In the genomic region with DNA sequence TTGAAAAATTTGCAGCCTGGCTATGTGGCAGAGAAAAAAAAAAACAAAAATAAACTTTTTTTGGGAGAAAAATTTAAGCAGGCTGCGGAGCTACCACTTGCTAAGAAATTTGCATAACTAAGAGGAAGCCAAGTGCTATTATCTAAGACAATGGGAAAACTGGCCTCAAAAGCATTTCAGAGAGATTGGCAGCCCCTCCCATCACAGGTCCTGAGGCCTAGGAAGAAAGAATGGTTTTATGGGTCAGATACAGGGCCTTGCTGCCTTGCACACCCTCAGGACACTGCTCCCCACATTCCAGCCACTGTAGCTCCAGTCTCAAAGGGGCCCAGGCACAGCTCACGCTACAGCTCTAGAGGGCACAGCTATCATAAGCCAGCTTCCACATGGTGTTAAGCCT, we compare ENCODE assay signal across 21 cellular contexts.
"Had no signal": no experiment of that assay in that cellular context is flagged by ENCODE, and none has a peak within 500 bp of the region (broad histone marks: within the 10 kb centered on the region; RNA-seq: fewer than 3 reads in every experiment).

No MANE protein-coding gene starts in this region.

- DNase-seq: activated CD4-positive, alpha-beta T cell treated with anti-CD3 and anti-CD28 coated beads for 48 hours; activated CD4-positive, alpha-beta T cell treated with anti-CD3 and anti-CD28 coated beads, Interleukin-2, amount 50 U/mL, for 4 hours; activated CD4-positive, CD25-positive, alpha-beta regulatory T cell treated with anti-CD3 and anti-CD28 coated beads, Interleukin-2, amount 50 U/mL, for 72 hours; activated CD8-positive, alpha-beta memory T cell treated with anti-CD3 and anti-CD28 coated beads, Interleukin-2, amount 50 U/mL, for 48 hours; activated CD8-positive, alpha-beta T cell treated with anti-CD3 and anti-CD28 coated beads, Interleukin-2, amount 10 ng/mL, durations not matched to agents 7 days and 5 days; activated T-cell treated with anti-CD3 and anti-CD28 coated beads, Interleukin-2, amount 50 U/mL, for 1 hour; aorta; MG63; MV-4-11; NCI-H1092 treated with DMSO at 0.1 percent for 48 hours; NCI-H1436; NCI-H1694 treated with DMSO at 0.1 percent for 48 hours; NCI-H2029 treated with DMSO at 0.1 percent for 48 hours; NCI-H510A treated with DMSO at 0.1 percent for 48 hours; NCI-H69; PC-3; SHP77 treated with DMSO at 0.1 percent for 48 hours had no signal

- ATAC-seq: activated CD8-positive, alpha-beta T cell treated with anti-CD3 and anti-CD28 coated beads, Interleukin-2, amount 10 ng/mL, durations not matched to agents 7 days and 5 days; PC-3 had no signal

- H3K4me1 Mint-ChIP-seq: activated naive CD4-positive, alpha-beta T cell treated with anti-CD3 and anti-CD28 coated beads, Interleukin-2, amount 50 U/mL, for 24 hours had no signal

- H3K27me3 ChIP-seq: breast epithelium, MG63 had no signal

- H3K4me3 Mint-ChIP-seq: activated CD8-positive, alpha-beta T cell treated with anti-CD3 and anti-CD28 coated beads, Interleukin-2, amount 10 ng/mL, durations not matched to agents 7 days and 5 days; activated naive CD4-positive, alpha-beta T cell treated with anti-CD3 and anti-CD28 coated beads, Interleukin-2, amount 50 U/mL, for 24 hours; T-helper 1 cell treated with Interleukin-12 subunit alpha and Interleukin-12 subunit beta and Interleukin-4 antibody, amounts not matched to agents 30 μg/mL and 1 μg/mL, for 36 hours had no signal

- H3K36me3 Mint-ChIP-seq: activated naive CD4-positive, alpha-beta T cell treated with anti-CD3 and anti-CD28 coated beads, Interleukin-2, amount 50 U/mL, for 24 hours had no signal

- H3K4me3 ChIP-seq: breast epithelium, MG63 had no signal

- H3K9me3 Mint-ChIP-seq: activated naive CD4-positive, alpha-beta T cell treated with anti-CD3 and anti-CD28 coated beads, Interleukin-2, amount 50 U/mL, for 24 hours had no signal

- H3K9ac ChIP-seq: KMS-11 had no signal

- H3K27me3 Mint-ChIP-seq: activated naive CD4-positive, alpha-beta T cell treated with anti-CD3 and anti-CD28 coated beads, Interleukin-2, amount 50 U/mL, for 24 hours had no signal

- H3K27ac ChIP-seq: breast epithelium, KMS-11 had no signal

- H3K27ac Mint-ChIP-seq: activated CD8-positive, alpha-beta T cell treated with anti-CD3 and anti-CD28 coated beads, Interleukin-2, amount 10 ng/mL, durations not matched to agents 7 days and 5 days; activated naive CD4-positive, alpha-beta T cell treated with anti-CD3 and anti-CD28 coated beads, Interleukin-2, amount 50 U/mL, for 24 hours; T-helper 1 cell treated with Interleukin-12 subunit alpha and Interleukin-12 subunit beta and Interleukin-4 antibody, amounts not matched to agents 30 μg/mL and 1 μg/mL, for 36 hours had no signal

- H3K36me3 ChIP-seq: breast epithelium, MG63 had no signal

- H3K9me3 ChIP-seq: breast epithelium, MG63 had no signal

- H3K4me1 ChIP-seq: breast epithelium had no signal
